19 cellular contexts compared by ENCODE assay signal in the genomic region with DNA sequence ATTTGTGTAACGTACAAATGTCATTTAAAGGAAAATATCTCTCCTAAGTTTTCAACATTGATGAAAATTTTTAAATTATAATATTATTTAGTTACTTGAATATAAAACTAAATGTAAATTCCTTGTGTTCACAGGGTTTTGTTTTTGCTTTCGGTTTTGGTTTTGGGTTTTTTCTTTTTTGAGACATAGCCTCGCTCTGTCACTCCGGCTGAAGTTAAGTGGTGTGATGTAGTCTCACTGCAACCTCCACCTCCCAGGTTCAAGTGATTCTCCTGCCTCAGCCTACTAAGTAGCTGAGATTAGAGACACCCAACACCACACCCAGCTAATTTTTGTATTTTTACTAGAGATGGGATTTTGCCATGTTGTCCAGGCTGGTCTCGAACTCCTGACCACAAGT.
"Had no signal": no experiment of that assay in that cellular context is flagged by ENCODE, and none has a peak within 500 bp of the region (broad histone marks: within the 10 kb centered on the region; RNA-seq: fewer than 3 reads in every experiment).

No MANE protein-coding gene starts in this region.

- H3K36me3 Mint-ChIP-seq: activated naive CD8-positive, alpha-beta T cell had no signal

- H3K27me3 Mint-ChIP-seq: naive B cell, progenitor cell of endocrine pancreas had no signal

- DNase-seq: activated CD4-positive, alpha-beta memory T cell treated with anti-CD3 and anti-CD28 coated beads, Interleukin-2, amount 10 ng/mL, durations not matched to agents 7 days and 5 days; activated CD4-positive, alpha-beta T cell treated with anti-CD3 and anti-CD28 coated beads for 48 hours; activated CD4-positive, CD25-positive, alpha-beta regulatory T cell; activated naive CD4-positive, alpha-beta T cell; activated T-cell treated with anti-CD3 and anti-CD28 coated beads, Interleukin-2, amount 50 U/mL, for 1 hour; effector memory CD4-positive, alpha-beta T cell; foreskin keratinocyte; immature natural killer cell; lower lobe of right lung; naive B cell; stimulated activated CD4-positive, alpha-beta T cell treated with anti-CD3 and anti-CD28 coated beads, Interleukin-4, amount 100 ng/mL, for 1 hour; stimulated activated naive CD8-positive, alpha-beta T cell treated with anti-CD3 and anti-CD28 coated beads, Interleukin-15, Interleukin-2, amounts not matched to agents 100 U/mL and 50 U/mL, for 24 hours; T-helper 17 cell; upper lobe of left lung had no signal

- H3K4me3 ChIP-seq: lower lobe of right lung, upper lobe of left lung had no signal

- H3K4me3 Mint-ChIP-seq: activated CD4-positive, alpha-beta memory T cell treated with anti-CD3 and anti-CD28 coated beads, Interleukin-2, amount 10 ng/mL, durations not matched to agents 7 days and 5 days; activated naive CD8-positive, alpha-beta T cell; central memory CD8-positive, alpha-beta T cell; T-helper 17 cell had no signal

- H3K4me1 ChIP-seq: foreskin keratinocyte, lower lobe of right lung, upper lobe of left lung had no signal

- H3K36me3 ChIP-seq: lower lobe of right lung, upper lobe of left lung had no signal

- ATAC-seq: foreskin keratinocyte; left lobe of liver; lower lobe of right lung; stimulated activated naive CD8-positive, alpha-beta T cell treated with anti-CD3 and anti-CD28 coated beads, Interleukin-15, Interleukin-2, amounts not matched to agents 100 U/mL and 50 U/mL, for 24 hours; T-helper 17 cell had no signal

- H3K27ac Mint-ChIP-seq: activated CD4-positive, alpha-beta memory T cell treated with anti-CD3 and anti-CD28 coated beads, Interleukin-2, amount 10 ng/mL, durations not matched to agents 7 days and 5 days; activated naive CD8-positive, alpha-beta T cell; activated T-helper 2 cell treated with anti-CD3 and anti-CD28 coated beads, Interferon-gamma antibody, Interleukin-2, Interleukin-4, amounts not matched to agents 10 μg/mL and 5 μg/mL and 100 μg/mL, durations not matched to agents 14 hours and 24 hours and 36 hours; progenitor cell of endocrine pancreas had no signal

- H3K27ac ChIP-seq: foreskin keratinocyte, lower lobe of right lung, upper lobe of left lung had no signal

- H3K9me3 ChIP-seq: lower lobe of right lung, upper lobe of left lung had no signal

- H3K9me3 Mint-ChIP-seq: activated CD4-positive, alpha-beta memory T cell treated with anti-CD3 and anti-CD28 coated beads, Interleukin-2, amount 10 ng/mL, durations not matched to agents 7 days and 5 days; activated T-helper 2 cell treated with anti-CD3 and anti-CD28 coated beads, Interferon-gamma antibody, Interleukin-2, Interleukin-4, amounts not matched to agents 10 μg/mL and 5 μg/mL and 100 μg/mL, durations not matched to agents 14 hours and 24 hours and 36 hours; central memory CD8-positive, alpha-beta T cell; immature natural killer cell; naive B cell had no signal

- H3K27me3 ChIP-seq: foreskin keratinocyte, upper lobe of left lung had no signal
